ENCODE assay signal across 2 cellular contexts in genomic region chr19:40741527-40742390, GRCh38.
A peak's percentile ranks its signal among the peaks of the same experiment; 100 is the strongest.
TF ChIP-seq lines count a peak whose summit lies in the region.

No MANE protein-coding gene starts in this region.

TF ChIP-seq in A549, 52 proteins besides CTCF, POLR2A, EP300 and RAD21:
- TF ChIP-seq ELK1 (IDR thresholded peaks at IDR 0.05; ENCODE audit: low read depth, low read length) (no peak), JUN (IDR thresholded peaks at IDR 0.05) (no peak; a peak in 1 of 5 replicates), HES2 (IDR thresholded peaks at IDR 0.05) (no peak), FOXS1 (CRISPR knock-in tag; IDR thresholded peaks at IDR 0.05) (no peak), EHMT2 (IDR thresholded peaks at IDR 0.05; ENCODE audit: low read depth) (no peak), CHD2 (IDR thresholded peaks at IDR 0.05; ENCODE audit: low read length, partially characterized antibody) (no peak), BHLHE40 (IDR thresholded peaks at IDR 0.05; ENCODE audit: low read depth, low read length) (no peak), ESRRA (IDR thresholded peaks at IDR 0.05; ENCODE audit: borderline replicate concordance, low read length) (no peak), EHF (CRISPR knock-in tag; IDR thresholded peaks at IDR 0.05) (no peak), ZC3H11A (IDR thresholded peaks at IDR 0.05) (no peak), NFE2L2 (conservative IDR thresholded peaks at IDR 0.05; ENCODE audit: low read length) (no peak), ZNF302 (CRISPR knock-in tag; IDR thresholded peaks at IDR 0.05) (no peak), E2F6 (IDR thresholded peaks at IDR 0.05; ENCODE audit: borderline replicate concordance, low read depth) (no peak), CHD4 (IDR thresholded peaks at IDR 0.05; ENCODE audit: borderline replicate concordance) (no peak), ZSCAN20 (CRISPR knock-in tag; IDR thresholded peaks at IDR 0.05) (no peak)

TF ChIP-seq in H1, 55 proteins besides CTCF, POLR2A, EP300 and RAD21:
- TF ChIP-seq NANOG (IDR thresholded peaks at IDR 0.05; ENCODE audit: insufficient read depth, low read depth, low read length, poor library complexity, severe bottlenecking) (no peak), EGR1 (IDR thresholded peaks at IDR 0.05; ENCODE audit: borderline replicate concordance, low read depth, low read length) (no peak), MAX (IDR thresholded peaks at IDR 0.05) (0 out of 2 replicates have a peak, but pooled peaks have one; percentile 24)
